In the genomic region with DNA sequence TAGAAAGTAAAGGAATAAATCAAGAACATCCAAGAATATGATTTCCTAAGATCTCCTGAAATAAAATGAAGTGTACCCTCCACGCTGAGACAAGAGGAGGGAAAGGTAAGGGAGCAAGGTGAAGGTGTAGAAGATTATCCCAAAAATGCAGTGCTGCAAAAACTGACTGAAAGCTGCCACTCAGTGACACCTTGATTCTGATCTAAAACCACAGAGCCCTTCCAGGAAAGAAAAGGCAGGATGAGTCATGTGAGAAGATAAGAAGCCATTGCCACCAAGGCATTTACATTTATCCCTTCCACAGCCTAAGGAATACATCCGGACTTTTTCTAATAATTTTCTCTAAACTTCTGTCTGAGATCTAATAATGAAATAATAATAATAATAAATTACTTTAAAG, we compare ENCODE assay signal across 21 cellular contexts. TPM values are rescaled to one million over a fixed set of nuclear protein-coding genes. Genes with fewer than 3 reads are reported as not detected.
"Had no signal": no experiment of that assay in that cellular context is flagged by ENCODE, and none has a peak within 500 bp of the region (broad histone marks: within the 10 kb centered on the region; RNA-seq: fewer than 3 reads in every experiment).

No MANE protein-coding gene starts in this region.

- ATAC-seq: activated CD8-positive, alpha-beta T cell treated with anti-CD3 and anti-CD28 coated beads for 36 hours; left lung had no signal

- H3K27me3 Mint-ChIP-seq: activated naive CD8-positive, alpha-beta T cell; brain; stimulated activated naive CD8-positive, alpha-beta T cell treated with anti-CD3 and anti-CD28 coated beads, Interleukin-15, Interleukin-2, amounts not matched to agents 100 ng/mL and 50 ng/mL, for 24 hours had no signal

- H3K36me3 ChIP-seq: colonic mucosa, left lung, SJCRH30, thoracic aorta had no signal

- H3K4me3 ChIP-seq: colonic mucosa, left lung, SJCRH30, thoracic aorta had no signal

- H3K36me3 Mint-ChIP-seq: activated naive CD8-positive, alpha-beta T cell; brain had no signal

- DNase-seq: activated B cell treated with CpG ODN at 0.5 μM for 24 hours; activated CD4-positive, alpha-beta T cell treated with anti-CD3 and anti-CD28 coated beads for 4 hours; activated CD8-positive, alpha-beta T cell treated with anti-CD3 and anti-CD28 coated beads for 36 hours; activated effector memory CD4-positive, alpha-beta T cell treated with Interleukin-2 at 50 U/mL for 16 hours; activated T-cell treated with anti-CD3 and anti-CD28 coated beads, Interleukin-2, amount 50 U/mL, for 1 hour; amygdala; central memory CD4-positive, alpha-beta T cell; colonic mucosa; erythroblast; foreskin melanocyte; left lung; midbrain; nucleus accumbens; retina; SJCRH30 had no signal

- H3K4me3 Mint-ChIP-seq: activated B cell treated with CpG ODN at 0.5 μM for 24 hours; activated CD8-positive, alpha-beta T cell treated with anti-CD3 and anti-CD28 coated beads for 36 hours; activated naive CD8-positive, alpha-beta T cell; nephron; stimulated activated naive CD8-positive, alpha-beta T cell treated with anti-CD3 and anti-CD28 coated beads, Interleukin-15, Interleukin-2, amounts not matched to agents 100 ng/mL and 50 ng/mL, for 24 hours had no signal

- FAIRE-seq: keratinocyte had no signal

- H3K27ac Mint-ChIP-seq: activated B cell treated with CpG ODN at 0.5 μM for 24 hours; activated CD8-positive, alpha-beta T cell treated with anti-CD3 and anti-CD28 coated beads for 36 hours; activated naive CD8-positive, alpha-beta T cell; nephron; stimulated activated naive CD8-positive, alpha-beta T cell treated with anti-CD3 and anti-CD28 coated beads, Interleukin-15, Interleukin-2, amounts not matched to agents 100 ng/mL and 50 ng/mL, for 24 hours had no signal

- H3K4me1 ChIP-seq: colonic mucosa, left lung, SJCRH30 had no signal

- H3K9me3 ChIP-seq: colonic mucosa, left lung, SJCRH30, thoracic aorta had no signal

- H3K9me3 Mint-ChIP-seq: activated B cell treated with CpG ODN at 0.5 μM for 24 hours; activated CD8-positive, alpha-beta T cell treated with anti-CD3 and anti-CD28 coated beads for 36 hours; nephron; stimulated activated naive CD8-positive, alpha-beta T cell treated with anti-CD3 and anti-CD28 coated beads, Interleukin-15, Interleukin-2, amounts not matched to agents 100 ng/mL and 50 ng/mL, for 24 hours had no signal

- H3K27me3 ChIP-seq: colonic mucosa, left lung, SJCRH30 had no signal

- H3K4me1 Mint-ChIP-seq: activated B cell treated with CpG ODN at 0.5 μM for 24 hours had no signal

- H3K27ac ChIP-seq: colonic mucosa, left lung, SJCRH30, thoracic aorta had no signal

RNA-seq across cellular contexts. Expression of a gene that starts 49.9 kb away (rescaled TPM):
- total RNA-seq: activated B cell treated with CpG ODN at 0.5 μM for 24 hours had no signal
